Comparison of ENCODE assay signal across 12 cellular contexts in genomic region chr2:15170068-15170775, GRCh38.
DNase-seq lines count a peak whose midpoint lies in the region; ATAC-seq, FAIRE-seq and TF ChIP-seq lines count a peak whose summit lies in the region.
"Had no signal": no experiment of that assay in that cellular context is flagged by ENCODE, and none has a peak within 500 bp of the region (broad histone marks: within the 10 kb centered on the region; RNA-seq: fewer than 3 reads in every experiment).

No MANE protein-coding gene starts in this region.

- FAIRE-seq in HepG2 (lab: Jason Lieb, UNC) = no peak

- POLR2A ChIA-PET in IMR-90 (lab: Charles Lee; ENCODE audit: unreplicated experiment) (interaction anchor here (0.5 kb wide), 1 partner anchor 488 kb away, joined by 3 read pairs; no protein-coding TSS in a partner anchor), HepG2 (lab: Yijun Ruan, JAX) (no interaction called here)

- DNase-seq in IMR-90 (no peak), endodermal cell (no peak), HepG2 (ENCODE audit: low spot score) (no peak), type B pancreatic cell (ENCODE audit: extremely low spot score, unreplicated experiment) (no peak), DMS53 (lab: John Stamatoyannopoulos, UW) (no peak), SHP77 treated with DMSO at 0.1 percent for 48 hours (lab: John Stamatoyannopoulos, UW) (no peak)
- no peak for DNase-seq in activated naive CD4-positive, alpha-beta T cell (lab: John Stamatoyannopoulos, UW)
- DNase-seq: activated CD4-positive, alpha-beta T cell treated with anti-CD3 and anti-CD28 coated beads for 1 hour; activated naive CD4-positive, alpha-beta T cell treated with anti-CD3 and anti-CD28 coated beads, Interleukin-2, amount 50 U/mL, for 16 hours; NCI-H2081 treated with DMSO at 0.1 percent for 48 hours; stimulated activated CD4-positive, alpha-beta T cell treated with anti-CD3 and anti-CD28 coated beads, Interleukin-1b, Interleukin-23, amount 100 ng/mL, for 48 hours had no signal

- H3K4me2 ChIP-seq in IMR-90 (ENCODE audit: low read depth, low read length) = peak overlapping the region; percentile 72
- no peak overlapping the region for H3K4me2 ChIP-seq in HepG2 (ENCODE audit: low read depth, low read length)

- TF ChIP-seq POLR2A in IMR-90 (IDR thresholded peaks at IDR 0.05; ENCODE audit: low read depth, low read length) (no peak), HepG2 (IDR thresholded peaks at IDR 0.05; ENCODE audit: insufficient read depth in 1 of 2, low read depth in 2 of 2, low read length in 2 of 2) (no peak)

- H3K4me1 ChIP-seq in IMR-90 (ENCODE audit: control insufficient read depth, insufficient read depth, low read length) (peaks cover 13% of the 10 kb centered on the region), endodermal cell (ENCODE audit: control insufficient read depth, insufficient read depth, low read length) (no peaks in the 10 kb centered on the region), HepG2 (ENCODE audit: insufficient read depth, low read length) (peaks cover 51% of the 10 kb centered on the region)

- peak overlapping the region; percentile 32 for H2BK20ac ChIP-seq in IMR-90 (ENCODE audit: low read depth, low read length)

- H3K36me3 Mint-ChIP-seq in endodermal cell (ENCODE audit: low read depth) = peaks cover 2% of the 10 kb centered on the region
- peaks cover 20% of the 10 kb centered on the region for H3K36me3 Mint-ChIP-seq in type B pancreatic cell

- peak overlapping the region; percentile 96 for H3K27ac ChIP-seq in IMR-90 (ENCODE audit: insufficient read depth, low read length)
- peak overlapping the region; percentile 78 for H3K27ac ChIP-seq in endodermal cell (ENCODE audit: low read depth, low read length)
- H3K27ac ChIP-seq in HepG2 (ENCODE audit: extremely low read length, insufficient read depth, low read length) = no peak overlapping the region

- H3K56ac ChIP-seq in IMR-90 (ENCODE audit: extremely low read depth, insufficient read depth, low read length) = peak overlapping the region; percentile 33

- H4K20me1 ChIP-seq in IMR-90 (ENCODE audit: insufficient read depth, low read length) (no peaks in the 10 kb centered on the region), HepG2 (ENCODE audit: insufficient read depth, low read length) (no peaks in the 10 kb centered on the region)

- peak overlapping the region; percentile 13 for H2AK9ac ChIP-seq in IMR-90 (replicated peaks; ENCODE audit: low read depth, low read length, poor library complexity)

- ATAC-seq in IMR-90 (ENCODE audit: low read depth) (peak; percentile 68), HepG2 (no peak)
- ATAC-seq: Panc1 had no signal

- H3K27me3 Mint-ChIP-seq in endodermal cell (ENCODE audit: insufficient read depth) (no peaks in the 10 kb centered on the region), type B pancreatic cell (no peaks in the 10 kb centered on the region)

- peaks cover 1% of the 10 kb centered on the region; the same call in 1 of the 2 replicates for H3K36me3 ChIP-seq in IMR-90 (ENCODE audit: control insufficient read depth, insufficient read depth, low read length)
- no peaks in the 10 kb centered on the region for H3K36me3 ChIP-seq in endodermal cell (ENCODE audit: control insufficient read depth, insufficient read depth, low read length)
- H3K36me3 ChIP-seq in HepG2 (replicated peaks in 1 of 2; ENCODE audit: control insufficient read depth in 1 of 2, insufficient read depth in 2 of 2, low read length in 2 of 2) = no peaks in the 10 kb centered on the region

- peak overlapping the region; percentile 93; the same call in 2 of the 3 replicates for H2BK15ac ChIP-seq in IMR-90 (ENCODE audit: low read depth, low read length)

- peak overlapping the region; percentile 87 for H4K91ac ChIP-seq in IMR-90 (ENCODE audit: insufficient read depth, low read depth, low read length)

- H3K27me3 ChIP-seq in IMR-90 (ENCODE audit: control insufficient read depth, insufficient read depth, low read length) (no peaks in the 10 kb centered on the region), endodermal cell (ENCODE audit: control insufficient read depth, insufficient read depth, low read length, poor library complexity, severe bottlenecking) (no peaks in the 10 kb centered on the region), HepG2 (ENCODE audit: control insufficient read depth in 1 of 2, insufficient read depth in 2 of 2, low read length in 2 of 2) (no peaks in the 10 kb centered on the region)

- BruUV-seq in IMR-90 (replicated peaks; lab: Mats Ljungman, UMichigan) = no TSS peak
- no TSS peak for BruUV-seq in HepG2 (replicated peaks; lab: Mats Ljungman, UMichigan)

- H3K4me3 Mint-ChIP-seq in endodermal cell (no peak overlapping the region), type B pancreatic cell (peak overlapping the region; percentile 63)

- H3K9me3 ChIP-seq in IMR-90 (ENCODE audit: control insufficient read depth, insufficient read depth, low read length) (no peaks in the 10 kb centered on the region), endodermal cell (ENCODE audit: control insufficient read depth, low read length) (no peaks in the 10 kb centered on the region), HepG2 (ENCODE audit: low read length) (no peaks in the 10 kb centered on the region)

- TF ChIP-seq EP300 in HepG2 (IDR thresholded peaks at IDR 0.05; ENCODE audit: low read depth in 2 of 2, low read length in 2 of 2) (no peak), HepG2 (CRISPR knock-in tag; IDR thresholded peaks at IDR 0.05; ENCODE audit: borderline replicate concordance) (no peak)

- H4K8ac ChIP-seq in IMR-90 (ENCODE audit: low read depth in 2 of 2, low read length in 2 of 2) = peak overlapping the region; percentile 47 to 73

- dilution Hi-C loops in IMR-90 (cut with HindIII; ENCODE audit: low sequenced_read_pairs, unreplicated experiment) = no loop called here

- H3K9ac ChIP-seq in IMR-90 (ENCODE audit: low read depth, low read length) = peak overlapping the region; percentile 81
- no peak overlapping the region for H3K9ac ChIP-seq in endodermal cell (ENCODE audit: extremely low read depth, low read length, poor library complexity, severe bottlenecking)
- no peak overlapping the region for H3K9ac ChIP-seq in HepG2 (ENCODE audit: insufficient read depth, low read depth, low read length)

- H2AFZ ChIP-seq in IMR-90 (replicated peaks; ENCODE audit: low read length, poor library complexity) (peak overlapping the region; percentile 80), HepG2 (ENCODE audit: low read length) (no peak overlapping the region)

- WGBS in IMR-90 (ENCODE audit: extremely low coverage in 2 of 2, insufficient read length in 1 of 2), 2 experiments = no CpG with 5 or more reads among the region's 11 CpGs
- WGBS in endodermal cell (ENCODE audit: insufficient coverage in 1 of 2, insufficient read length in 1 of 2), 2 experiments = 65% methylated on average over 11 of the region's 11 CpGs; no CpG with 5 or more reads in 1 of the 2 experiments
- WGBS in HepG2 (ENCODE audit: low lambda C conversion rate) = 96% methylated on average over 11 of the region's 11 CpGs

- H2AK5ac ChIP-seq in IMR-90 (ENCODE audit: low read depth, low read length) = peak overlapping the region; percentile 18; the same call in 1 of the 2 replicates

- H3K79me1 ChIP-seq in IMR-90 (ENCODE audit: low read depth in 1 of 2, low read length in 2 of 2) = peaks cover 3 to 11% of the 10 kb centered on the region in 2 experiments; a peak in 1 of 4 replicates

- H2BK120ac ChIP-seq in IMR-90 (ENCODE audit: low read depth, low read length) = peak overlapping the region; percentile 70

- TF ChIP-seq RAD21 in IMR-90 (IDR thresholded peaks at IDR 0.05; ENCODE audit: low read length) (no peak), HepG2 (CRISPR knock-in tag; IDR thresholded peaks at IDR 0.05) (no peak)

- intact Hi-C loops in IMR-90 (cut with micrococcal nuclease) (loop anchor here (10.0 kb wide), 1 partner anchor 395 kb away; the partner anchor contains the start of gene NBAS), HepG2 (cut with micrococcal nuclease; ENCODE audit: unreplicated experiment) (loop anchor here (5.0 kb wide), 1 partner anchor 62 kb away; no protein-coding TSS in a partner anchor)

- peak overlapping the region; percentile 98 for H3K23ac ChIP-seq in IMR-90 (ENCODE audit: low read depth, low read length)

- peak overlapping the region; percentile 91 for H4K5ac ChIP-seq in IMR-90 (ENCODE audit: low read depth, low read length)

- H3K9me3 Mint-ChIP-seq in endodermal cell (no peaks in the 10 kb centered on the region), type B pancreatic cell (peaks cover 5% of the 10 kb centered on the region)

- H3K27ac Mint-ChIP-seq in endodermal cell (no peak overlapping the region), type B pancreatic cell (peak overlapping the region; percentile 82)

- CTCF ChIA-PET in IMR-90 (lab: Yijun Ruan, JAX) (no interaction called here), HepG2 (lab: Yijun Ruan, JAX; ENCODE audit: low intra/inter-chr PET ratio, low total read pairs) (no interaction called here)

- H3K4me3 ChIP-seq in IMR-90 (ENCODE audit: insufficient read depth, low read depth, low read length) (peak overlapping the region; percentile 26; the same call in 1 of the 2 replicates), endodermal cell (ENCODE audit: low read length) (no peak overlapping the region), HepG2 (replicated peaks in 1 of 3; ENCODE audit: insufficient read depth in 1 of 3, low read depth in 2 of 3, low read length in 3 of 3) (no peak overlapping the region)

- peak overlapping the region; percentile 87 for H3K14ac ChIP-seq in IMR-90 (replicated peaks; ENCODE audit: low read depth, low read length)

- no peaks in the 10 kb centered on the region for H3K79me2 ChIP-seq in HepG2 (ENCODE audit: insufficient read depth, low read length)

- H3K4me1 Mint-ChIP-seq in endodermal cell = peaks cover 13% of the 10 kb centered on the region
- H3K4me1 Mint-ChIP-seq in type B pancreatic cell (ENCODE audit: unreplicated experiment) = peaks cover 30% of the 10 kb centered on the region

- peak overlapping the region; percentile 69 for H2BK5ac ChIP-seq in IMR-90 (ENCODE audit: low read depth, low read length, poor library complexity, severe bottlenecking)

- H3K18ac ChIP-seq in IMR-90 (ENCODE audit: low read depth, low read length) = peak overlapping the region; percentile 92

- H3K4ac ChIP-seq in IMR-90 (ENCODE audit: low read depth, low read length) = peak overlapping the region; percentile 66

- H3K9me1 ChIP-seq in IMR-90 (ENCODE audit: insufficient read depth, low read length) = peaks cover 8% of the 10 kb centered on the region

- in situ Hi-C loops in IMR-90 (cut with MboI; ENCODE audit: low sequenced_read_pairs) = no loop called here
- in situ Hi-C loops in HepG2 (cut with HindIII; ENCODE audit: extremely low pct_ligation_motif_present, low pct_unique_long_range_greater_than_20kb) = no loop called here

- TF ChIP-seq CTCF in IMR-90 (conservative IDR thresholded peaks at IDR 0.05; ENCODE audit: low read depth, low read length) (no peak), endodermal cell (conservative IDR thresholded peaks at IDR 0.05) (no peak), HepG2 (CRISPR knock-in tag; IDR thresholded peaks at IDR 0.05) (no peak), type B pancreatic cell (conservative IDR thresholded peaks at IDR 0.05) (no peak)

TF ChIP-seq in HepG2, 621 proteins besides CTCF, POLR2A, EP300 and RAD21 (continues in another document):
- peak; percentile 62 for TF ChIP-seq ZNF7 (CRISPR knock-in tag; IDR thresholded peaks at IDR 0.05)
